8 cellular contexts compared by ENCODE assay signal in genomic region chr5:177300236-177300880, GRCh38. TPM values are rescaled to one million over a fixed set of nuclear protein-coding genes. Genes with fewer than 3 reads are reported as not detected.
DNase-seq lines count a peak whose midpoint lies in the region; ATAC-seq and TF ChIP-seq lines count a peak whose summit lies in the region.

No MANE protein-coding gene starts in this region.

- peaks cover 63% of the 10 kb centered on the region for H3K36me3 Mint-ChIP-seq in activated naive CD4-positive, alpha-beta T cell treated with anti-CD3 and anti-CD28 coated beads, Interleukin-2, amount 10 ng/mL, durations not matched to agents 7 days and 5 days

- H3K27ac ChIP-seq in PC-9: peak overlapping the region; percentile 55
- peak overlapping the region; percentile 83 to 95 (median 92) for H3K27ac ChIP-seq in gastrocnemius medialis

- H3K79me2 ChIP-seq in PC-9 (ENCODE audit: low read depth): peaks cover 17% of the 10 kb centered on the region

- H3K27me3 ChIP-seq in GM06990 (replicated peaks; ENCODE audit: control insufficient read depth, insufficient read depth, low read length) (no peaks in the 10 kb centered on the region), PC-9 (ENCODE audit: insufficient read depth, low read depth) (no peaks in the 10 kb centered on the region), gastrocnemius medialis (no peaks in the 10 kb centered on the region)

- peak overlapping the region; percentile 66 for H3K4me3 Mint-ChIP-seq in activated naive CD4-positive, alpha-beta T cell treated with anti-CD3 and anti-CD28 coated beads, Interleukin-2, amount 10 ng/mL, durations not matched to agents 7 days and 5 days

- H3K9me3 ChIP-seq in PC-9 (ENCODE audit: insufficient read depth, low read depth): no peaks in the 10 kb centered on the region
- H3K9me3 ChIP-seq in gastrocnemius medialis: no peaks in the 10 kb centered on the region

- H3K4me2 ChIP-seq in PC-9: peak overlapping the region; percentile 35; the same call in 1 of the 2 replicates

- H3K36me3 ChIP-seq in GM06990 (ENCODE audit: control insufficient read depth, insufficient read depth, low read length) (peaks cover 15% of the 10 kb centered on the region), PC-9 (ENCODE audit: low read depth) (no peaks in the 10 kb centered on the region; the same call in 1 of the 2 replicates), gastrocnemius medialis (peaks cover 0 to 10% of the 10 kb centered on the region in 2 donors)

- peaks cover 85% of the 10 kb centered on the region for H3K4me1 Mint-ChIP-seq in activated naive CD4-positive, alpha-beta T cell treated with anti-CD3 and anti-CD28 coated beads, Interleukin-2, amount 10 ng/mL, durations not matched to agents 7 days and 5 days

- H3K4me1 ChIP-seq in PC-9 (replicated peaks; ENCODE audit: insufficient read depth) (peaks cover 39% of the 10 kb centered on the region), gastrocnemius medialis (peaks cover 38 to 41% of the 10 kb centered on the region in 2 donors)

- H3K4me3 ChIP-seq in GM06990 (replicated peaks; ENCODE audit: low read depth, low read length): no peak overlapping the region
- no peak overlapping the region for H3K4me3 ChIP-seq in PC-9
- no peak overlapping the region for H3K4me3 ChIP-seq in gastrocnemius medialis

- peak; percentile 34 for ATAC-seq in HG02759 (IDR thresholded peaks at IDR 0.05; ENCODE audit: unreplicated experiment)
- no peak for ATAC-seq in gastrocnemius medialis
- no peak for ATAC-seq in HG02970 (IDR thresholded peaks at IDR 0.05; ENCODE audit: low FRiP score, unreplicated experiment)

- CTCF ChIA-PET in PC-9 (lab: Charles Lee): no interaction called here
- CTCF ChIA-PET in activated naive CD4-positive, alpha-beta T cell treated with anti-CD3 and anti-CD28 coated beads, Interleukin-2, amount 10 ng/mL, durations not matched to agents 7 days and 5 days (lab: Charles Lee): interaction anchor here (0.6 to 4.6 kb wide), 5 partner anchors 9 to 758 kb away, joined by 3 to 27 read pairs (median 3); no protein-coding TSS in a partner anchor

- peak overlapping the region; percentile 96 for H3K27ac Mint-ChIP-seq in activated naive CD4-positive, alpha-beta T cell treated with anti-CD3 and anti-CD28 coated beads, Interleukin-2, amount 10 ng/mL, durations not matched to agents 7 days and 5 days

- H3K9me3 Mint-ChIP-seq in activated naive CD4-positive, alpha-beta T cell treated with anti-CD3 and anti-CD28 coated beads, Interleukin-2, amount 10 ng/mL, durations not matched to agents 7 days and 5 days: no peaks in the 10 kb centered on the region

- BruUV-seq in PC-9 (replicated peaks; lab: Mats Ljungman, UMichigan): no TSS peak

- H2AFZ ChIP-seq in PC-9: no peak overlapping the region

- TF ChIP-seq POLR2A in gastrocnemius medialis (IDR thresholded peaks at IDR 0.05): no peak

- peaks cover 39% of the 10 kb centered on the region for H3F3A ChIP-seq in PC-9 (ENCODE audit: insufficient read depth, low read depth)

- intact Hi-C loops in PC-9 (cut with micrococcal nuclease; ENCODE audit: unreplicated experiment) (loop anchor here (2.0 to 5.0 kb wide), 4 partner anchors 163 to 653 kb away; partner anchors contain the start of genes DDX41 and TSPAN17), cardiac septum (cut with DNase I) (loop anchor here (5.0 kb wide), 2 partner anchors 168 to 188 kb away; partner anchors contain the start of gene NSD1), gastrocnemius medialis (cut with DNase I; ENCODE audit: low total_unique reads) (loop anchor here (5.0 kb wide), 1 partner anchor 168 kb away; the partner anchor contains the start of gene NSD1)

- TF ChIP-seq CTCF in GM06990 (IDR thresholded peaks at IDR 0.05; ENCODE audit: insufficient read depth, low read length, poor library complexity, severe bottlenecking) (no peak), PC-9 (conservative IDR thresholded peaks at IDR 0.05) (no peak), gastrocnemius medialis (IDR thresholded peaks at IDR 0.05 in 4 of 5, conservative IDR thresholded peaks at IDR 0.05 in 1 of 5) (peak in 1 of 5 experiments; percentile 22)

- peaks cover 30% of the 10 kb centered on the region for H4K20me1 ChIP-seq in PC-9 (ENCODE audit: insufficient read depth)

- in situ Hi-C loops in gastrocnemius medialis (cut with MboI; ENCODE audit: low sequenced_read_pairs in 4 of 4): loop anchor here in 1 of 4 donors (10.0 kb wide), 1 partner anchor 176 kb away; no protein-coding TSS in a partner anchor

- DNase-seq in GM06990 (ENCODE audit: extremely low read depth, insufficient read length) (peak; percentile 63), PC-9 (no peak), cardiac septum (ENCODE audit: low spot score) (peak; percentile 88), gastrocnemius medialis (no peak), 8988T (no peak)
- peak; percentile 80 for DNase-seq in activated naive CD4-positive, alpha-beta T cell treated with anti-CD3 and anti-CD28 coated beads, Interleukin-2, amount 10 ng/mL, durations not matched to agents 7 days and 5 days

- POLR2A ChIA-PET in PC-9 (lab: Charles Lee; ENCODE audit: unreplicated experiment): no interaction called here

- no peaks in the 10 kb centered on the region for H3K27me3 Mint-ChIP-seq in activated naive CD4-positive, alpha-beta T cell treated with anti-CD3 and anti-CD28 coated beads, Interleukin-2, amount 10 ng/mL, durations not matched to agents 7 days and 5 days

- no peaks in the 10 kb centered on the region for H3K9me2 ChIP-seq in PC-9 (ENCODE audit: insufficient read depth)

RNA-seq across cellular contexts. Expression of gene RAB24, which starts 3.2 kb away (rescaled TPM):
- total RNA-seq in PC-9 (2021) (16.9 and 25.2 TPM in 2 replicates), cardiac septum (19.0 TPM), gastrocnemius medialis (10 to 100 TPM; 11.4 to 22.8 (median 14.5) TPM)

RNA-seq across cellular contexts. Expression of gene PRELID1, which starts 3.2 kb away (rescaled TPM):
- total RNA-seq in PC-9 (2021) (189 and 209 TPM in 2 replicates), cardiac septum (49.8 TPM), gastrocnemius medialis (10 to 100 TPM; 13.4 to 45.8 (median 28.2) TPM)

RNA-seq across cellular contexts. Expression of gene MXD3, which starts 11.3 kb away (rescaled TPM):
- total RNA-seq in PC-9 (2021) (50.0 and 54.8 TPM in 2 replicates), cardiac septum (1.9 TPM), gastrocnemius medialis (1 to 10 TPM in 3 of 4 donors, under 1 TPM in 1; 0.90 to 7.8 (median 3.5) TPM)

RNA-seq across cellular contexts. Expression of gene LMAN2, which starts 51.1 kb away (rescaled TPM):
- total RNA-seq in PC-9 (2021) (129 and 153 TPM in 2 replicates), cardiac septum (67.5 TPM), gastrocnemius medialis (100 to 1,000 TPM in 1 of 4 donors, 10 to 100 TPM in 3; 70.2 to 109 (median 86.6) TPM)

RNA-seq across cellular contexts. Expression of gene RGS14, which starts 57.4 kb away (rescaled TPM):
- total RNA-seq in PC-9 (2021): 11.9 and 13.6 TPM in 2 replicates
- total RNA-seq in cardiac septum: 4.3 TPM
- total RNA-seq in gastrocnemius medialis: 10 to 100 TPM in 1 of 4 donors, 1 to 10 TPM in 3; 1.6 to 25.9 (median 5.0) TPM

Comparison
In these comparisons a context has a peak if more than half of its experiments do, and no peak if none do; other contexts are left out.
1. DNase-seq: peak in GM06990 (single experiment), activated naive CD4-positive, alpha-beta T cell treated with anti-CD3 and anti-CD28 coated beads, Interleukin-2, amount 10 ng/mL, durations not matched to agents 7 days and 5 days (single experiment) and cardiac septum (single experiment); none in PC-9 (0 of 2), gastrocnemius medialis (0 of 2) and 8988T (single experiment).